1 cellular context compared by ENCODE assay signal in the genomic region with DNA sequence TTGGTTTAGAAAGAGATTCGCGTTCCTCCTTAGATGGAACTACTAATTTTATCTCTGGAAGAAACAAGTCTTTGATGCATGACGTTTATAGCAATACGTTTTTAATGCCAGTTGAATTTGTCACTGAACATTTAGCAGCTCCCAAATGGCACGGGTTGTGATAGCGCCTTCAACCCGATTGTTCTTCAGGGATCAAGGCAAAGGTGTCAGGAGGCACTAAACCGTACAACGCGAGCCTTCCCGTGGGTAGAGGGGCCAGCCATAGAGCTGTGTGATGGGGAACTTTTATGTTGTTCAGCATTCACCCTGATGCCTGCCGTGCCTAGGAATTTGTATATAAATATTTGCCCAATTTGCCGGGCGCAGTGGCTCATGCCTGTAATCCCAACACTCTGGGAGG.
TF ChIP-seq lines count a peak whose summit lies in the region.

No MANE protein-coding gene starts in this region.

TF ChIP-seq in WTC11, 78 proteins besides CTCF, POLR2A, EP300 and RAD21 (continued from another document):
- TF ChIP-seq, protein P1, sequence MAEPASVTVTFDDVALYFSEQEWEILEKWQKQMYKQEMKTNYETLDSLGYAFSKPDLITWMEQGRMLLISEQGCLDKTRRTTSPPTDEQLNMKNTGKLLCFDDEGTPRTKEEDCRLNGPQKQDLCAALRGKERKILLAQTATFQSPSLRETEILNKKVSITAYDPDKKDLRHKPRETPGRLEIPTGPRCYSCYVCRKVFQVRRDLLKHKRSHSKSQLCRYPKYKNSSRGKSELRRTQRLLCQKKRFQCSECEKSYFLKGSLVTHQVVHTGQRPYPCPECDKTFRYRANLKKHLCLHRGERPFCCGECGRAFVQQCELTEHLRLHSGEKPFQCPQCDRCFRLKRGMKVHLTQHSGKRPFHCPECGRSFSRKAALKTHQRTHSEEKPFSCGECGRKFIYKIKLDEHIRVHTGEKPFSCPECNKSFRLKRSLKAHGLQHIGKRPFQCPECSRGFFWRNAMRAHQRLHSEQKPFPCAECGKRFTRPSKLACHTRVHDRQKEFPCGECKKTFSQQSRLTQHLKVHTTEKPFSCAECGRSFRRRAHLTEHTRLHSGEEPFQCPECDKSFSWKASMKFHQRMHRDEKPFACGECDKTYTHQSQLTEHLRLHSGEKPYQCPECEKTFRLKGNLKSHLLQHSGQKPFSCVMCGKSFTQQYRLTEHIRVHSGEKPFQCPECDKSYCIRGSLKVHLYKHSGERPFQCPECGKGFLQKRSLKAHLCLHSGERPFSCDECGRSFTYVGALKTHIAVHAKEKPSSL (CRISPR knock-in tag; conservative IDR thresholded peaks at IDR 0.05), result no peak
- TF ChIP-seq, protein P2, sequence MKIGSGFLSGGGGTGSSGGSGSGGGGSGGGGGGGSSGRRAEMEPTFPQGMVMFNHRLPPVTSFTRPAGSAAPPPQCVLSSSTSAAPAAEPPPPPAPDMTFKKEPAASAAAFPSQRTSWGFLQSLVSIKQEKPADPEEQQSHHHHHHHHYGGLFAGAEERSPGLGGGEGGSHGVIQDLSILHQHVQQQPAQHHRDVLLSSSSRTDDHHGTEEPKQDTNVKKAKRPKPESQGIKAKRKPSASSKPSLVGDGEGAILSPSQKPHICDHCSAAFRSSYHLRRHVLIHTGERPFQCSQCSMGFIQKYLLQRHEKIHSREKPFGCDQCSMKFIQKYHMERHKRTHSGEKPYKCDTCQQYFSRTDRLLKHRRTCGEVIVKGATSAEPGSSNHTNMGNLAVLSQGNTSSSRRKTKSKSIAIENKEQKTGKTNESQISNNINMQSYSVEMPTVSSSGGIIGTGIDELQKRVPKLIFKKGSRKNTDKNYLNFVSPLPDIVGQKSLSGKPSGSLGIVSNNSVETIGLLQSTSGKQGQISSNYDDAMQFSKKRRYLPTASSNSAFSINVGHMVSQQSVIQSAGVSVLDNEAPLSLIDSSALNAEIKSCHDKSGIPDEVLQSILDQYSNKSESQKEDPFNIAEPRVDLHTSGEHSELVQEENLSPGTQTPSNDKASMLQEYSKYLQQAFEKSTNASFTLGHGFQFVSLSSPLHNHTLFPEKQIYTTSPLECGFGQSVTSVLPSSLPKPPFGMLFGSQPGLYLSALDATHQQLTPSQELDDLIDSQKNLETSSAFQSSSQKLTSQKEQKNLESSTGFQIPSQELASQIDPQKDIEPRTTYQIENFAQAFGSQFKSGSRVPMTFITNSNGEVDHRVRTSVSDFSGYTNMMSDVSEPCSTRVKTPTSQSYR (CRISPR knock-in tag; IDR thresholded peaks at IDR 0.05), result no peak
- TF ChIP-seq NFATC4 (CRISPR knock-in tag; IDR thresholded peaks at IDR 0.05) (no peak), MXD4 (CRISPR knock-in tag; IDR thresholded peaks at IDR 0.05; ENCODE audit: borderline replicate concordance) (no peak), FOXK1 (CRISPR knock-in tag; IDR thresholded peaks at IDR 0.05) (no peak), ZNF396 (CRISPR knock-in tag; IDR thresholded peaks at IDR 0.05; ENCODE audit: borderline replicate concordance) (no peak), TCF7 (CRISPR knock-in tag; IDR thresholded peaks at IDR 0.05; ENCODE audit: low read depth) (no peak), FOXP1 (CRISPR knock-in tag; IDR thresholded peaks at IDR 0.05; ENCODE audit: borderline replicate concordance) (no peak), PRRX2 (CRISPR knock-in tag; IDR thresholded peaks at IDR 0.05) (no peak), TP53 (CRISPR knock-in tag; IDR thresholded peaks at IDR 0.05) (no peak), ZNF423 (CRISPR knock-in tag; IDR thresholded peaks at IDR 0.05) (no peak), TEAD1 (CRISPR knock-in tag; IDR thresholded peaks at IDR 0.05) (no peak)
- TF ChIP-seq, protein P3, sequence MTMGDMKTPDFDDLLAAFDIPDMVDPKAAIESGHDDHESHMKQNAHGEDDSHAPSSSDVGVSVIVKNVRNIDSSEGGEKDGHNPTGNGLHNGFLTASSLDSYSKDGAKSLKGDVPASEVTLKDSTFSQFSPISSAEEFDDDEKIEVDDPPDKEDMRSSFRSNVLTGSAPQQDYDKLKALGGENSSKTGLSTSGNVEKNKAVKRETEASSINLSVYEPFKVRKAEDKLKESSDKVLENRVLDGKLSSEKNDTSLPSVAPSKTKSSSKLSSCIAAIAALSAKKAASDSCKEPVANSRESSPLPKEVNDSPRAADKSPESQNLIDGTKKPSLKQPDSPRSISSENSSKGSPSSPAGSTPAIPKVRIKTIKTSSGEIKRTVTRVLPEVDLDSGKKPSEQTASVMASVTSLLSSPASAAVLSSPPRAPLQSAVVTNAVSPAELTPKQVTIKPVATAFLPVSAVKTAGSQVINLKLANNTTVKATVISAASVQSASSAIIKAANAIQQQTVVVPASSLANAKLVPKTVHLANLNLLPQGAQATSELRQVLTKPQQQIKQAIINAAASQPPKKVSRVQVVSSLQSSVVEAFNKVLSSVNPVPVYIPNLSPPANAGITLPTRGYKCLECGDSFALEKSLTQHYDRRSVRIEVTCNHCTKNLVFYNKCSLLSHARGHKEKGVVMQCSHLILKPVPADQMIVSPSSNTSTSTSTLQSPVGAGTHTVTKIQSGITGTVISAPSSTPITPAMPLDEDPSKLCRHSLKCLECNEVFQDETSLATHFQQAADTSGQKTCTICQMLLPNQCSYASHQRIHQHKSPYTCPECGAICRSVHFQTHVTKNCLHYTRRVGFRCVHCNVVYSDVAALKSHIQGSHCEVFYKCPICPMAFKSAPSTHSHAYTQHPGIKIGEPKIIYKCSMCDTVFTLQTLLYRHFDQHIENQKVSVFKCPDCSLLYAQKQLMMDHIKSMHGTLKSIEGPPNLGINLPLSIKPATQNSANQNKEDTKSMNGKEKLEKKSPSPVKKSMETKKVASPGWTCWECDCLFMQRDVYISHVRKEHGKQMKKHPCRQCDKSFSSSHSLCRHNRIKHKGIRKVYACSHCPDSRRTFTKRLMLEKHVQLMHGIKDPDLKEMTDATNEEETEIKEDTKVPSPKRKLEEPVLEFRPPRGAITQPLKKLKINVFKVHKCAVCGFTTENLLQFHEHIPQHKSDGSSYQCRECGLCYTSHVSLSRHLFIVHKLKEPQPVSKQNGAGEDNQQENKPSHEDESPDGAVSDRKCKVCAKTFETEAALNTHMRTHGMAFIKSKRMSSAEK (CRISPR knock-in tag; IDR thresholded peaks at IDR 0.05; ENCODE audit: borderline replicate concordance), result no peak
- TF ChIP-seq, protein P4, sequence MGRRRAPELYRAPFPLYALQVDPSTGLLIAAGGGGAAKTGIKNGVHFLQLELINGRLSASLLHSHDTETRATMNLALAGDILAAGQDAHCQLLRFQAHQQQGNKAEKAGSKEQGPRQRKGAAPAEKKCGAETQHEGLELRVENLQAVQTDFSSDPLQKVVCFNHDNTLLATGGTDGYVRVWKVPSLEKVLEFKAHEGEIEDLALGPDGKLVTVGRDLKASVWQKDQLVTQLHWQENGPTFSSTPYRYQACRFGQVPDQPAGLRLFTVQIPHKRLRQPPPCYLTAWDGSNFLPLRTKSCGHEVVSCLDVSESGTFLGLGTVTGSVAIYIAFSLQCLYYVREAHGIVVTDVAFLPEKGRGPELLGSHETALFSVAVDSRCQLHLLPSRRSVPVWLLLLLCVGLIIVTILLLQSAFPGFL (CRISPR knock-in tag; IDR thresholded peaks at IDR 0.05; ENCODE audit: borderline replicate concordance), result no peak
- TF ChIP-seq, protein P5, sequence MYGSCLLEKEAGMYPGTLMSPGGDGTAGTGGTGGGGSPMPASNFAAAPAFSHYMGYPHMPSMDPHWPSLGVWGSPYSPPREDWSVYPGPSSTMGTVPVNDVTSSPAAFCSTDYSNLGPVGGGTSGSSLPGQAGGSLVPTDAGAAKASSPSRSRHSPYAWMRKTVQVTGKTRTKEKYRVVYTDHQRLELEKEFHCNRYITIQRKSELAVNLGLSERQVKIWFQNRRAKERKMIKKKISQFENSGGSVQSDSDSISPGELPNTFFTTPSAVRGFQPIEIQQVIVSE (CRISPR knock-in tag; IDR thresholded peaks at IDR 0.05; ENCODE audit: borderline replicate concordance), result no peak
- TF ChIP-seq, protein P6, sequence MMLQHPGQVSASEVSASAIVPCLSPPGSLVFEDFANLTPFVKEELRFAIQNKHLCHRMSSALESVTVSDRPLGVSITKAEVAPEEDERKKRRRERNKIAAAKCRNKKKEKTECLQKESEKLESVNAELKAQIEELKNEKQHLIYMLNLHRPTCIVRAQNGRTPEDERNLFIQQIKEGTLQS (CRISPR knock-in tag; conservative IDR thresholded peaks at IDR 0.05), result no peak
- TF ChIP-seq, protein P7, sequence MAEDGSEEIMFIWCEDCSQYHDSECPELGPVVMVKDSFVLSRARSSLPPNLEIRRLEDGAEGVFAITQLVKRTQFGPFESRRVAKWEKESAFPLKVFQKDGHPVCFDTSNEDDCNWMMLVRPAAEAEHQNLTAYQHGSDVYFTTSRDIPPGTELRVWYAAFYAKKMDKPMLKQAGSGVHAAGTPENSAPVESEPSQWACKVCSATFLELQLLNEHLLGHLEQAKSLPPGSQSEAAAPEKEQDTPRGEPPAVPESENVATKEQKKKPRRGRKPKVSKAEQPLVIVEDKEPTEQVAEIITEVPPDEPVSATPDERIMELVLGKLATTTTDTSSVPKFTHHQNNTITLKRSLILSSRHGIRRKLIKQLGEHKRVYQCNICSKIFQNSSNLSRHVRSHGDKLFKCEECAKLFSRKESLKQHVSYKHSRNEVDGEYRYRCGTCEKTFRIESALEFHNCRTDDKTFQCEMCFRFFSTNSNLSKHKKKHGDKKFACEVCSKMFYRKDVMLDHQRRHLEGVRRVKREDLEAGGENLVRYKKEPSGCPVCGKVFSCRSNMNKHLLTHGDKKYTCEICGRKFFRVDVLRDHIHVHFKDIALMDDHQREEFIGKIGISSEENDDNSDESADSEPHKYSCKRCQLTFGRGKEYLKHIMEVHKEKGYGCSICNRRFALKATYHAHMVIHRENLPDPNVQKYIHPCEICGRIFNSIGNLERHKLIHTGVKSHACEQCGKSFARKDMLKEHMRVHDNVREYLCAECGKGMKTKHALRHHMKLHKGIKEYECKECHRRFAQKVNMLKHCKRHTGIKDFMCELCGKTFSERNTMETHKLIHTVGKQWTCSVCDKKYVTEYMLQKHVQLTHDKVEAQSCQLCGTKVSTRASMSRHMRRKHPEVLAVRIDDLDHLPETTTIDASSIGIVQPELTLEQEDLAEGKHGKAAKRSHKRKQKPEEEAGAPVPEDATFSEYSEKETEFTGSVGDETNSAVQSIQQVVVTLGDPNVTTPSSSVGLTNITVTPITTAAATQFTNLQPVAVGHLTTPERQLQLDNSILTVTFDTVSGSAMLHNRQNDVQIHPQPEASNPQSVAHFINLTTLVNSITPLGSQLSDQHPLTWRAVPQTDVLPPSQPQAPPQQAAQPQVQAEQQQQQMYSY (CRISPR knock-in tag; IDR thresholded peaks at IDR 0.05), result no peak
- TF ChIP-seq, protein P8, sequence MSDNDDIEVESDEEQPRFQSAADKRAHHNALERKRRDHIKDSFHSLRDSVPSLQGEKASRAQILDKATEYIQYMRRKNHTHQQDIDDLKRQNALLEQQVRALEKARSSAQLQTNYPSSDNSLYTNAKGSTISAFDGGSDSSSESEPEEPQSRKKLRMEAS (CRISPR knock-in tag; IDR thresholded peaks at IDR 0.05), result no peak
- TF ChIP-seq, protein P9, sequence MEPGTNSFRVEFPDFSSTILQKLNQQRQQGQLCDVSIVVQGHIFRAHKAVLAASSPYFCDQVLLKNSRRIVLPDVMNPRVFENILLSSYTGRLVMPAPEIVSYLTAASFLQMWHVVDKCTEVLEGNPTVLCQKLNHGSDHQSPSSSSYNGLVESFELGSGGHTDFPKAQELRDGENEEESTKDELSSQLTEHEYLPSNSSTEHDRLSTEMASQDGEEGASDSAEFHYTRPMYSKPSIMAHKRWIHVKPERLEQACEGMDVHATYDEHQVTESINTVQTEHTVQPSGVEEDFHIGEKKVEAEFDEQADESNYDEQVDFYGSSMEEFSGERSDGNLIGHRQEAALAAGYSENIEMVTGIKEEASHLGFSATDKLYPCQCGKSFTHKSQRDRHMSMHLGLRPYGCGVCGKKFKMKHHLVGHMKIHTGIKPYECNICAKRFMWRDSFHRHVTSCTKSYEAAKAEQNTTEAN (CRISPR knock-in tag; IDR thresholded peaks at IDR 0.05), result no peak
